In genomic region chr11:2992234-2992999, GRCh38 we compare ENCODE assay signal across 8 cellular contexts.
DNase-seq lines count a peak whose midpoint lies in the region; ATAC-seq and TF ChIP-seq lines count a peak whose summit lies in the region.

A gene with protein sequence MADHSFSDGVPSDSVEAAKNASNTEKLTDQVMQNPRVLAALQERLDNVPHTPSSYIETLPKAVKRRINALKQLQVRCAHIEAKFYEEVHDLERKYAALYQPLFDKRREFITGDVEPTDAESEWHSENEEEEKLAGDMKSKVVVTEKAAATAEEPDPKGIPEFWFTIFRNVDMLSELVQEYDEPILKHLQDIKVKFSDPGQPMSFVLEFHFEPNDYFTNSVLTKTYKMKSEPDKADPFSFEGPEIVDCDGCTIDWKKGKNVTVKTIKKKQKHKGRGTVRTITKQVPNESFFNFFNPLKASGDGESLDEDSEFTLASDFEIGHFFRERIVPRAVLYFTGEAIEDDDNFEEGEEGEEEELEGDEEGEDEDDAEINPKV (minus strand): TSS chr11:2992329. CDS start chr11:2979220, 13,109 bp downstream.

- H3K27ac Mint-ChIP-seq in central memory CD8-positive, alpha-beta T cell (ENCODE audit: low read depth): peak within 1 kb of the TSS; percentile 98

- H3K4me3 Mint-ChIP-seq in central memory CD8-positive, alpha-beta T cell: peak within 1 kb of the TSS; percentile 98

- no peak for TF ChIP-seq CTCF in AG09309 (IDR thresholded peaks at IDR 0.05; ENCODE audit: control insufficient read depth, insufficient read depth, low read depth, low read length, missing control alignments)

- peaks cover 18% of the 10 kb centered on the region for H3K36me3 Mint-ChIP-seq in central memory CD8-positive, alpha-beta T cell (ENCODE audit: insufficient read depth)

- ATAC-seq in GM19025 (IDR thresholded peaks at IDR 0.05; ENCODE audit: low read depth, unreplicated experiment) (peak; percentile 84), HG03342 (IDR thresholded peaks at IDR 0.05; ENCODE audit: unreplicated experiment) (peak; percentile 85)
- ATAC-seq in central memory CD8-positive, alpha-beta T cell (replicated peaks; ENCODE audit: extremely low read depth, poor library complexity, severe bottlenecking): peak; percentile 85

- no peaks in the 10 kb centered on the region for H3K9me3 Mint-ChIP-seq in central memory CD8-positive, alpha-beta T cell

- DNase-seq in AG09309 (ENCODE audit: low read depth) (peak; percentile 70), NCI-H446 (lab: John Stamatoyannopoulos, UW) (peak; percentile 91 to 99), islet precursor cell (peak; percentile 98)
- peak; percentile 94 for DNase-seq in activated CD4-positive, CD25-positive, alpha-beta regulatory T cell treated with anti-CD3 and anti-CD28 coated beads, Interleukin-2, amount 50 U/mL, for 16 hours (ENCODE audit: low read depth, low spot score)
- peak; percentile 88 to 91 for DNase-seq in central memory CD8-positive, alpha-beta T cell (ENCODE audit: low spot score in 2 of 2)
- DNase-seq in stimulated activated CD4-positive, alpha-beta T cell treated with anti-CD3 and anti-CD28 coated beads, Interleukin-12 subunit alpha, Interleukin-12 subunit beta, amount 100 ng/mL, for 48 hours (ENCODE audit: low read depth in 2 of 3, low spot score in 1 of 3): peak; percentile 85 to 95 (median 92)

- peaks cover 38% of the 10 kb centered on the region for H3K4me1 Mint-ChIP-seq in central memory CD8-positive, alpha-beta T cell

- H3K27me3 Mint-ChIP-seq in central memory CD8-positive, alpha-beta T cell: no peaks in the 10 kb centered on the region

- peak within 1 kb of the TSS; percentile 63 for H3K4me3 ChIP-seq in AG09309 (ENCODE audit: control insufficient read depth, low read depth, low read length)

Comparison
In these comparisons a context has a peak if more than half of its experiments do, and no peak if none do; other contexts are left out.
1. Peak in every context shown above with its lines: DNase-seq, ATAC-seq and H3K4me3 ChIP-seq.